In the genomic region with DNA sequence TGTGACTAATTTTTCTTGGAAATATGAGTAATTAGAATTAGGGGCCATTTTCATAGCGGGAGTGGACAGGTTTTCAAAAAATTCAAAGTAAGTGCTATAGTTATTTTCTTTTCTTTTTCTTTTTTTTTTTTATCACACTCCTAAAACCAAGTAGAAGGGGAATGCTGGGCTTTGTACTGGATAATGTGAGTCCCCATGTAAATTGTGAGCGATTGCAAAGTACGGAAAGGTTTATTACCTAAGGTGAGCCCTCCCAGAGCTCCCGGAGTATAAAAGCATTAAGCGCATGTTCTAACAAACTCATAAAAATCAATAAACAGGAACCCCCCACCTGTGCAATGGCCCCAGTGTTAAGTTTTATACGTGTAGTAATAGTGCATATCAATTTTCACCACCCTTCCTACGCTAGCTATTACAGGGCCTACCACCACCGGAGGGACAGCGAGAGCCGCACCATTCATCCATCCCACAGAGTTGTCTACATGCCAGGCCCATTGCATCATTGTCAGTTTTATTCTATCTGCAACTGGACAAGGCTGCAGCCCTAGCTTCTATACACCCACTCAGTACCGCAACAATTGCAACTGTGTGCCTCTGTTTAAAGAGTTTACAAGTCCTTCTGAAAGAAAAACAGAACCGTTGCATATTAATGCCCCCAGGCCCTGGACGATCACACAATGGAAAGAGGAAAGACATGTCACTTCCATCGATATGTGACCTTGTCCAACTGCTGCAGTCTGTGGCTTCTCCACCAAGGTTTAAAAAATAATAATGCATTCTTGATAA, we compare ENCODE assay signal across 9 cellular contexts. TPM values are rescaled to one million over a fixed set of nuclear protein-coding genes. Genes with fewer than 3 reads are reported as not detected.
DNase-seq lines count a peak whose midpoint lies in the region; ATAC-seq, FAIRE-seq and TF ChIP-seq lines count a peak whose summit lies in the region.
"Had no signal": no experiment of that assay in that cellular context is flagged by ENCODE, and none has a peak within 500 bp of the region (broad histone marks: within the 10 kb centered on the region; RNA-seq: fewer than 3 reads in every experiment).

No MANE protein-coding gene starts in this region.

- peak overlapping the region; percentile 91 for H3K27ac ChIP-seq in GM23248
- peak overlapping the region; percentile 28 for H3K27ac ChIP-seq in astrocyte (ENCODE audit: low read depth, low read length)
- peak overlapping the region; percentile 69 to 82 for H3K27ac ChIP-seq in right atrium auricular region
- H3K27ac ChIP-seq in CD4-positive, alpha-beta memory T cell (ENCODE audit: low read depth, low read length): no peak overlapping the region
- H3K27ac ChIP-seq: body of pancreas had no signal

- H3K36me3 ChIP-seq in GM23248 (ENCODE audit: low read depth): no peaks in the 10 kb centered on the region
- H3K36me3 ChIP-seq in astrocyte (ENCODE audit: insufficient read depth, low read length): no peaks in the 10 kb centered on the region
- no peaks in the 10 kb centered on the region for H3K36me3 ChIP-seq in right atrium auricular region
- H3K36me3 ChIP-seq in CD4-positive, alpha-beta memory T cell (ENCODE audit: insufficient read depth, low read length): no peaks in the 10 kb centered on the region

- H3F3A ChIP-seq in GM23248 (ENCODE audit: insufficient read depth): peaks cover 44% of the 10 kb centered on the region

- no peaks in the 10 kb centered on the region for H3K27me3 ChIP-seq in GM23248 (replicated peaks; ENCODE audit: insufficient read depth)
- H3K27me3 ChIP-seq in astrocyte (ENCODE audit: insufficient read depth, low read length): no peaks in the 10 kb centered on the region
- no peaks in the 10 kb centered on the region for H3K27me3 ChIP-seq in right atrium auricular region
- no peaks in the 10 kb centered on the region for H3K27me3 ChIP-seq in CD4-positive, alpha-beta memory T cell (ENCODE audit: insufficient read depth, low read length)
- H3K27me3 ChIP-seq: body of pancreas had no signal

- no peaks in the 10 kb centered on the region for H3K27me3 Mint-ChIP-seq in astrocyte (ENCODE audit: low read depth, unreplicated experiment)
- peaks cover 0 to 1% of the 10 kb centered on the region in 2 donors for H3K27me3 Mint-ChIP-seq in CD4-positive, alpha-beta memory T cell

- H3K36me3 Mint-ChIP-seq in astrocyte (ENCODE audit: low read depth, unreplicated experiment): peaks cover 3% of the 10 kb centered on the region
- no peaks in the 10 kb centered on the region for H3K36me3 Mint-ChIP-seq in CD4-positive, alpha-beta memory T cell

- intact Hi-C loops in sciatic nerve (cut with DNase I): no loop called here
- intact Hi-C loops in CD4-positive, alpha-beta memory T cell (cut with micrococcal nuclease): no loop called here

- H3K4me1 Mint-ChIP-seq in astrocyte (ENCODE audit: low read depth, unreplicated experiment): peaks cover 56% of the 10 kb centered on the region
- peaks cover 1 to 12% (median 7%) of the 10 kb centered on the region in 4 donors for H3K4me1 Mint-ChIP-seq in CD4-positive, alpha-beta memory T cell

- H3K79me2 ChIP-seq in GM23248 (ENCODE audit: insufficient read depth) (peaks cover 94% of the 10 kb centered on the region), astrocyte (ENCODE audit: insufficient read depth, low read length) (peaks cover 15% of the 10 kb centered on the region)

- no peaks in the 10 kb centered on the region for H3K9me2 ChIP-seq in GM23248 (ENCODE audit: insufficient read depth)

- CTCF ChIA-PET in CD4-positive, alpha-beta memory T cell (lab: Charles Lee; ENCODE audit: partially characterized antibody): no interaction called here

- no peaks in the 10 kb centered on the region for H4K20me1 ChIP-seq in GM23248 (ENCODE audit: insufficient read depth)
- no peaks in the 10 kb centered on the region for H4K20me1 ChIP-seq in astrocyte (ENCODE audit: insufficient read depth, low read length)

- H3K27ac Mint-ChIP-seq in astrocyte (ENCODE audit: unreplicated experiment): peak overlapping the region; percentile 77
- H3K27ac Mint-ChIP-seq in CD4-positive, alpha-beta memory T cell: peak overlapping the region in 2 of 7 donors; percentile 35 to 53

- TF ChIP-seq CTCF in astrocyte (IDR thresholded peaks at IDR 0.05; ENCODE audit: insufficient read depth, low read depth, low read length) (peak; percentile 2), right atrium auricular region (IDR thresholded peaks at IDR 0.05) (no peak)

- no peak overlapping the region for H3K4me3 ChIP-seq in GM23248
- no peak overlapping the region for H3K4me3 ChIP-seq in astrocyte (ENCODE audit: insufficient read depth, low read depth, low read length)
- H3K4me3 ChIP-seq in right atrium auricular region: no peak overlapping the region
- no peak overlapping the region for H3K4me3 ChIP-seq in CD4-positive, alpha-beta memory T cell (ENCODE audit: low read length in 2 of 2)
- H3K4me3 ChIP-seq: body of pancreas had no signal

- H3K4me2 ChIP-seq in GM23248 (ENCODE audit: unreplicated experiment) (no peak overlapping the region), astrocyte (ENCODE audit: low read length) (peak overlapping the region; percentile 74)

- POLR2A ChIA-PET in CD4-positive, alpha-beta memory T cell (lab: Charles Lee; ENCODE audit: partially characterized antibody): no interaction called here

- peak overlapping the region; percentile 72 for H3K9ac ChIP-seq in GM23248
- H3K9ac ChIP-seq in astrocyte (ENCODE audit: low read length): peak overlapping the region; percentile 29

- DNase-seq in GM23248 (peak; percentile 57), astrocyte (ENCODE audit: low read depth) (peak; percentile 93), right atrium auricular region (ENCODE audit: low spot score) (peak; percentile 85), sciatic nerve (ENCODE audit: low spot score) (peak; percentile 73), NK-92 (lab: John Stamatoyannopoulos, UW; ENCODE audit: unreplicated experiment) (no peak), ecto neural progenitor cell (ENCODE audit: low spot score) (no peak)
- no peak for DNase-seq in CD4-positive, alpha-beta memory T cell

- no peaks in the 10 kb centered on the region for H3K9me3 Mint-ChIP-seq in astrocyte (ENCODE audit: unreplicated experiment)
- H3K9me3 Mint-ChIP-seq in CD4-positive, alpha-beta memory T cell: no peaks in the 10 kb centered on the region

- H3K4me1 ChIP-seq in GM23248 (ENCODE audit: insufficient read depth) (peaks cover 49% of the 10 kb centered on the region), astrocyte (ENCODE audit: insufficient read depth, low read length) (peaks cover 14% of the 10 kb centered on the region), right atrium auricular region (peaks cover 0 to 74% of the 10 kb centered on the region in 2 donors)
- peaks cover 13% of the 10 kb centered on the region for H3K4me1 ChIP-seq in CD4-positive, alpha-beta memory T cell (ENCODE audit: insufficient read depth, low read length)
- H3K4me1 ChIP-seq: body of pancreas had no signal

- WGBS in GM23248 (ENCODE audit: low coverage in 1 of 2, low lambda C conversion rate in 2 of 2, missing lambda C conversion rate in 2 of 2), 2 experiments: 65 to 70% methylated on average over 14 of the region's 14 CpGs

- H3K9me3 ChIP-seq in GM23248 (ENCODE audit: low read depth) (no peaks in the 10 kb centered on the region), astrocyte (ENCODE audit: insufficient read depth, low read depth, low read length) (no peaks in the 10 kb centered on the region), right atrium auricular region (no peaks in the 10 kb centered on the region)
- H3K9me3 ChIP-seq in CD4-positive, alpha-beta memory T cell (ENCODE audit: control insufficient read depth in 1 of 2, low read length in 2 of 2): no peaks in the 10 kb centered on the region
- H3K9me3 ChIP-seq: body of pancreas had no signal

- in situ Hi-C loops in GM23248 (cut with MboI): no loop called here

- ATAC-seq in sciatic nerve (peak; percentile 88), HG02623 (IDR thresholded peaks at IDR 0.05; ENCODE audit: unreplicated experiment) (no peak)
- ATAC-seq: body of pancreas had no signal

- no peak overlapping the region for H3K4me3 Mint-ChIP-seq in astrocyte (ENCODE audit: unreplicated experiment)
- H3K4me3 Mint-ChIP-seq in CD4-positive, alpha-beta memory T cell: peak overlapping the region in 1 of 8 donors; percentile 37

- no peak for FAIRE-seq in astrocyte (lab: Jason Lieb, UNC)

- H2AFZ ChIP-seq in GM23248 (no peak overlapping the region), astrocyte (ENCODE audit: low read depth, low read length) (no peak overlapping the region)

RNA-seq across cellular contexts. Expression of gene ZEB2, which starts 58.7 kb away (rescaled TPM):
- 36.4 and 46.8 TPM in 2 replicates for total RNA-seq in GM23248 (2014; rRNA removed; shearing (Covaris generic))
- 25.6 and 26.2 TPM in 2 replicates for polyA plus RNA-seq in GM23248 (2016; fragmentation: Nextera tagmentation; extraction: Ambion mirVana)
- total RNA-seq in astrocyte (84.9 and 90.9 TPM in 2 replicates), right atrium auricular region (10 to 100 TPM; 76.1 to 91.7 TPM), sciatic nerve (440 TPM)
- 1 to 10 TPM; 3.6 to 5.2 TPM for total RNA-seq in CD4-positive, alpha-beta memory T cell
- polyA plus RNA-seq in CD4-positive, alpha-beta memory T cell: 1 to 10 TPM in 1 of 2 donors, under 1 TPM in 1; 0.83 to 1.5 TPM

Comparison
In these comparisons a context has a peak if more than half of its experiments do, and no peak if none do; other contexts are left out.
1. DNase-seq: peak in GM23248 (single experiment), astrocyte (single experiment), right atrium auricular region (single experiment) and sciatic nerve (single experiment); none in NK-92 (single experiment), CD4-positive, alpha-beta memory T cell (0 of 5) and ecto neural progenitor cell (single experiment).